11 cellular contexts compared by ENCODE assay signal in the genomic region with DNA sequence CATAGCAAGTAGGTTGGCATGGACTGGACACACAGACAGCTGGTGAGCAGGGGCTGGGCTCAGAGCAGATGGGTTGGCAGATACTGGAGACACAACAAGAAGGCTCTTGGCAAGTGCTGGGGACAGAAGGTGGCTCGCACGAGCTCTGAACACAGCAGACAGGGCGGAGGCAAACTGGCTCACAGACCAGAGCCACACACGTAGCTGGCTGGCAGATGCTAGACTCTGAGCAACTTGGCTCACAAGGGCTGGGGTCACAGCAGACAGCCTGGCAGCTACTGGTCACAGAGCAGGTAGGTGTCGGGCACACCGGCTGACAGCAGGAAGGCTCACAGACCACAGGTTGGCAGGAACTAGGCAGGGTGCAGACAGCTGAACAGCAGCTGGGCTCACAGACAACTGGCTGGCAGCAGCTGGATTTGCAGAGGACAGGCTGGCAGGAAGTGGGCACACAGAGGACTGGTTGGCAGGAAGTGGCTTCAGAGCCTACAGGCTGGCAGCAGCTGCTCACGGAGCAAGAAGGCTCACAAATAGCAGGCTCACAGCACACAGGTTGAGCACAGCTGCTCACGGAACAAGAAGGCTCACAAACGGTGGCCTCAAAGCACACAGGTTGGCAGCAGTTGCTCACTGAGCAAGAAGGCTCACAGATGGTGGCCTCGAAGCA. TPM values are rescaled to one million over a fixed set of nuclear protein-coding genes. Genes with fewer than 3 reads are reported as not detected.
A peak's percentile ranks its signal among the peaks of the same experiment; 100 is the strongest.
DNase-seq lines count a peak whose midpoint lies in the region; ATAC-seq and TF ChIP-seq lines count a peak whose summit lies in the region.
"Had no signal": no experiment of that assay in that cellular context is flagged by ENCODE, and none has a peak within 500 bp of the region (broad histone marks: within the 10 kb centered on the region; RNA-seq: fewer than 3 reads in every experiment).

No MANE protein-coding gene starts in this region.

- no peaks in the 10 kb centered on the region for H3K36me3 Mint-ChIP-seq in neural progenitor cell

- no peak overlapping the region for H3K4me3 Mint-ChIP-seq in neural progenitor cell

- H3K4me1 ChIP-seq in psoas muscle, result no peaks in the 10 kb centered on the region
- H3K4me1 ChIP-seq in neural progenitor cell, result peaks cover 3% of the 10 kb centered on the region

- no peaks in the 10 kb centered on the region for H3K79me2 ChIP-seq in neural progenitor cell (ENCODE audit: low read depth)

- intact Hi-C loops in psoas muscle (cut with DNase I), result no loop called here

- no peak overlapping the region for H3K4me2 ChIP-seq in neural progenitor cell

- no peaks in the 10 kb centered on the region for H4K20me1 ChIP-seq in neural progenitor cell (ENCODE audit: low read depth)

- H3F3A ChIP-seq in neural progenitor cell (ENCODE audit: low read depth), result no peaks in the 10 kb centered on the region

- in situ Hi-C loops in brain microvascular endothelial cell (cut with HindIII; ENCODE audit: low pct_ligation_motif_present, low sequenced_read_pairs), result no loop called here

- H3K9me3 ChIP-seq in psoas muscle (no peaks in the 10 kb centered on the region), neural progenitor cell (ENCODE audit: low read depth) (no peaks in the 10 kb centered on the region)

- DNase-seq in NK-92 treated with Interleukin-12 subunit alpha and Interleukin-12 subunit beta, amount 100 ng/mL, for 24 hours (lab: John Stamatoyannopoulos, UW), result peak; percentile 37
- no peak for DNase-seq in NK-92 (lab: John Stamatoyannopoulos, UW; ENCODE audit: unreplicated experiment)
- DNase-seq in T-helper 22 cell (ENCODE audit: low read depth), result peak; percentile 87
- DNase-seq in cerebellum (ENCODE audit: low spot score), result peak; percentile 66
- DNase-seq in psoas muscle, result peak; percentile 34 to 71
- DNase-seq in brain microvascular endothelial cell, result no peak
- DNase-seq in neural progenitor cell (ENCODE audit: low spot score), result no peak

- ATAC-seq in psoas muscle, result peak; percentile 70 to 88 (median 80)
- no peak for ATAC-seq in HG03378 (IDR thresholded peaks at IDR 0.05; ENCODE audit: unreplicated experiment)

- peaks cover 2% of the 10 kb centered on the region for H3K27me3 Mint-ChIP-seq in neural progenitor cell (ENCODE audit: insufficient read depth, low read depth)

- no peaks in the 10 kb centered on the region for H3K4me1 Mint-ChIP-seq in neural progenitor cell

- WGBS in psoas muscle, 3 donors, result 18 to 22% (median 21%) methylated on average over 10 of the region's 10 CpGs

- H3K36me3 ChIP-seq in psoas muscle (ENCODE audit: insufficient read depth in 1 of 2, low read depth in 1 of 2), result no peaks in the 10 kb centered on the region
- no peaks in the 10 kb centered on the region for H3K36me3 ChIP-seq in brain microvascular endothelial cell (replicated peaks)
- no peaks in the 10 kb centered on the region for H3K36me3 ChIP-seq in neural progenitor cell

- no peak overlapping the region for H3K4me3 ChIP-seq in psoas muscle
- no peak overlapping the region for H3K4me3 ChIP-seq in brain microvascular endothelial cell (ENCODE audit: low read depth, low read length)
- H3K4me3 ChIP-seq in neural progenitor cell, result no peak overlapping the region

- H3K27me3 ChIP-seq in psoas muscle (ENCODE audit: insufficient read depth in 3 of 3, low read length in 2 of 3) (peaks cover 0 to 60% (median 8%) of the 10 kb centered on the region in 3 donors), brain microvascular endothelial cell (replicated peaks) (no peaks in the 10 kb centered on the region), neural progenitor cell (no peaks in the 10 kb centered on the region)

- no peak overlapping the region for H2AFZ ChIP-seq in neural progenitor cell (replicated peaks)

- TF ChIP-seq CTCF in psoas muscle (IDR thresholded peaks at IDR 0.05) (no peak), brain microvascular endothelial cell (IDR thresholded peaks at IDR 0.05; ENCODE audit: low read depth, low read length, missing control alignments) (no peak), neural progenitor cell (IDR thresholded peaks at IDR 0.05) (no peak)

- H3K27ac ChIP-seq in psoas muscle (no peak overlapping the region), brain microvascular endothelial cell (no peak overlapping the region), neural progenitor cell (no peak overlapping the region)

- H3K9me3 Mint-ChIP-seq in neural progenitor cell, result no peaks in the 10 kb centered on the region

- no peak overlapping the region for H3K27ac Mint-ChIP-seq in neural progenitor cell

- no peak overlapping the region for H3K9ac ChIP-seq in neural progenitor cell

RNA-seq across cellular contexts. Expression of a gene that starts 0.7 kb away (rescaled TPM):
- not detected for total RNA-seq in cerebellum
- not detected for total RNA-seq in psoas muscle
- not detected for polyA plus RNA-seq in psoas muscle
- total RNA-seq in neural progenitor cell (ENCODE audit: low replicate concordance), result not detected in 2 replicates
- total RNA-seq: liver; T-helper 1 cell treated with Interleukin-12 subunit alpha and Interleukin-12 subunit beta and Interleukin-4 antibody, amounts not matched to agents 30 ng/mL and 1 ng/mL, for 36 hours had no signal
- polyA plus RNA-seq: BJ, liver had no signal

RNA-seq across cellular contexts. Expression of a gene that starts 5.7 kb away (rescaled TPM):
- not detected for total RNA-seq in cerebellum
- total RNA-seq in psoas muscle, result not detected
- polyA plus RNA-seq in psoas muscle, result not detected
- total RNA-seq in neural progenitor cell (ENCODE audit: low replicate concordance), result not detected in 2 replicates
- total RNA-seq: liver; T-helper 1 cell treated with Interleukin-12 subunit alpha and Interleukin-12 subunit beta and Interleukin-4 antibody, amounts not matched to agents 30 ng/mL and 1 ng/mL, for 36 hours had no signal
- polyA plus RNA-seq: BJ, liver had no signal

RNA-seq across cellular contexts. Expression of a gene that starts 7.1 kb away (rescaled TPM):
- not detected for total RNA-seq in cerebellum
- not detected for total RNA-seq in psoas muscle
- not detected for polyA plus RNA-seq in psoas muscle
- total RNA-seq in neural progenitor cell (ENCODE audit: low replicate concordance), result not detected in 2 replicates
- total RNA-seq: liver; T-helper 1 cell treated with Interleukin-12 subunit alpha and Interleukin-12 subunit beta and Interleukin-4 antibody, amounts not matched to agents 30 ng/mL and 1 ng/mL, for 36 hours had no signal
- polyA plus RNA-seq: BJ, liver had no signal

RNA-seq across cellular contexts. Expression of a gene that starts 32.9 kb away (rescaled TPM):
- not detected for total RNA-seq in cerebellum
- total RNA-seq in psoas muscle, result not detected
- not detected for polyA plus RNA-seq in psoas muscle
- not detected in 2 replicates for total RNA-seq in neural progenitor cell (ENCODE audit: low replicate concordance)
- total RNA-seq: liver; T-helper 1 cell treated with Interleukin-12 subunit alpha and Interleukin-12 subunit beta and Interleukin-4 antibody, amounts not matched to agents 30 ng/mL and 1 ng/mL, for 36 hours had no signal
- polyA plus RNA-seq: BJ, liver had no signal

RNA-seq across cellular contexts. Expression of a gene that starts 42.2 kb away (rescaled TPM):
- total RNA-seq in cerebellum, result not detected
- total RNA-seq in psoas muscle, result not detected
- polyA plus RNA-seq in psoas muscle, result not detected
- not detected in 2 replicates for total RNA-seq in neural progenitor cell (ENCODE audit: low replicate concordance)
- total RNA-seq: liver; T-helper 1 cell treated with Interleukin-12 subunit alpha and Interleukin-12 subunit beta and Interleukin-4 antibody, amounts not matched to agents 30 ng/mL and 1 ng/mL, for 36 hours had no signal
- polyA plus RNA-seq: BJ, liver had no signal

Comparison
In these comparisons a context has a peak if more than half of its experiments do, and no peak if none do; other contexts are left out.
1. DNase-seq: peak in NK-92 treated with Interleukin-12 subunit alpha and Interleukin-12 subunit beta, amount 100 ng/mL, for 24 hours (single experiment), T-helper 22 cell (single experiment), cerebellum (single experiment) and psoas muscle (2 of 2); none in NK-92 (single experiment), brain microvascular endothelial cell (single experiment) and neural progenitor cell (single experiment).